8 cellular contexts compared by ENCODE assay signal in the genomic region with DNA sequence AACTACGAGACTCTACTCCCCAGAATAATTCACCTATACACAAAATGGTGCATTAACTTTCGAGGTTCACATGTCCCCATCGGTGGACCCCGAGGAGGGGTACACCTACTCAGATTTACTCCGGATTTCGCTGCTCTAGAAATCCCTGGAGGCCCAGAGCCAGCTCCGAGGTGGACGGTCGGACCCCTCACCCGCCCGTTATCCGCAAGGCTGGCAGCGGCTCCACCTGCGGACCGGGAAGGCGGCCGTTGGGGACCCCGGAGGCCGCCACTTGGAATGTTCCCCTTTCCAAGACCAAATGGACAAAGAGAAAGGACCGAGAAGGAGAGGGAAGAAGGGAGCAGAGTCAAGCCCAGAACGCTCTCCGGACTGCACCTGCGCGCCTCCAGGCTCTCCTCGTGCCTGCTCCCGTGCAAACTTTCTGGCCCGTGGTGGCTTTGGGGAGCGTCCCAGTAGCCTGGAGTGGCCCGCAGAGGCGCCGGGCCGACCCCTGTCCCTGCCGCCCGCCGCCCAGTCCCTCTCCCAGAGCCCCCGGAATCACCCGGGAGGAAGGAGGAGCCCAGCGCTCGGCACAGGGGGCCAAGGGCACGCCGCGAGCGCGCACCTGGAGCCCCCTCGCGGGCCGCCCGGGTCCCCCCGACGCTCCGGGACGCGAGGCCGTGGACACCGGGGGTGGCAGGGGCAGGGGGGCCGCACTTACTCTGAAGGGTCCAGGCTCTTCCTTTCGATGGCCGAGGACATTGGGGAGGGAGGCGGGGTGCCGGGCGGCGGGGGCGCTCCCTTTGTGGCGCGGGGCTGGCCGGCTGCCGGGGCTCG. TPM values are rescaled to one million over a fixed set of nuclear protein-coding genes. Genes with fewer than 3 reads are reported as not detected.
A peak's percentile ranks its signal among the peaks of the same experiment; 100 is the strongest.
DNase-seq lines count a peak whose midpoint lies in the region; ATAC-seq and TF ChIP-seq lines count a peak whose summit lies in the region.

No MANE protein-coding gene starts in this region.

- H3K36me3 ChIP-seq in Peyer's patch, result no peaks in the 10 kb centered on the region
- no peaks in the 10 kb centered on the region for H3K36me3 ChIP-seq in MG63

- no peak for TF ChIP-seq POLR2A in Peyer's patch (IDR thresholded peaks at IDR 0.05)

- H3K27me3 ChIP-seq in Peyer's patch (peaks cover 0 to 16% of the 10 kb centered on the region in 2 donors), foreskin keratinocyte (peaks cover 74% of the 10 kb centered on the region), MG63 (peaks cover 71% of the 10 kb centered on the region)

- ATAC-seq in foreskin keratinocyte (peak; percentile 16), sciatic nerve (peak; percentile 37)

- peak; percentile 33 for DNase-seq in NCI-H748 (lab: John Stamatoyannopoulos, UW; ENCODE audit: unreplicated experiment)
- DNase-seq in NCI-H748 treated with DMSO at 0.1 percent for 48 hours (lab: John Stamatoyannopoulos, UW), result no peak
- DNase-seq in Peyer's patch, result no peak
- DNase-seq in foreskin keratinocyte, result no peak
- no peak for DNase-seq in sciatic nerve (ENCODE audit: low spot score)
- no peak for DNase-seq in putamen (ENCODE audit: low spot score)
- no peak for DNase-seq in MG63
- no peak for DNase-seq in GOT3 (lab: John Stamatoyannopoulos, UW)

- H3K4me1 ChIP-seq in Peyer's patch (peaks cover 0 to 17% (median 7%) of the 10 kb centered on the region in 4 donors), foreskin keratinocyte (no peaks in the 10 kb centered on the region)

- intact Hi-C loops in sciatic nerve (cut with DNase I), result no loop called here

- H3K27ac ChIP-seq in Peyer's patch, result peak overlapping the region; percentile 48 to 79 (median 74)
- no peak overlapping the region for H3K27ac ChIP-seq in foreskin keratinocyte

- TF ChIP-seq CTCF in Peyer's patch (IDR thresholded peaks at IDR 0.05), result no peak
- no peak for TF ChIP-seq CTCF in foreskin keratinocyte (conservative IDR thresholded peaks at IDR 0.05)

- H3K9me3 ChIP-seq in Peyer's patch (no peaks in the 10 kb centered on the region), MG63 (no peaks in the 10 kb centered on the region)

- H3K4me3 ChIP-seq in Peyer's patch (peak overlapping the region; percentile 45 to 71 (median 64)), MG63 (no peak overlapping the region)

RNA-seq across cellular contexts. Expression of gene LMO2, which starts 23.0 kb away (rescaled TPM):
- 1 to 10 TPM; 5.1 to 9.1 (median 7.2) TPM for total RNA-seq in Peyer's patch
- total RNA-seq in foreskin keratinocyte, result 1.6 and 1.7 TPM in 2 replicates
- polyA plus RNA-seq in foreskin keratinocyte, result 1.9 TPM in 2 replicates
- total RNA-seq in sciatic nerve, result 28.3 TPM
- not detected in 2 replicates for total RNA-seq in MG63 (2014; rRNA removed; shearing (Covaris generic); ENCODE audit: low replicate concordance)
